ENCODE assay signal across 18 cellular contexts in the genomic region with DNA sequence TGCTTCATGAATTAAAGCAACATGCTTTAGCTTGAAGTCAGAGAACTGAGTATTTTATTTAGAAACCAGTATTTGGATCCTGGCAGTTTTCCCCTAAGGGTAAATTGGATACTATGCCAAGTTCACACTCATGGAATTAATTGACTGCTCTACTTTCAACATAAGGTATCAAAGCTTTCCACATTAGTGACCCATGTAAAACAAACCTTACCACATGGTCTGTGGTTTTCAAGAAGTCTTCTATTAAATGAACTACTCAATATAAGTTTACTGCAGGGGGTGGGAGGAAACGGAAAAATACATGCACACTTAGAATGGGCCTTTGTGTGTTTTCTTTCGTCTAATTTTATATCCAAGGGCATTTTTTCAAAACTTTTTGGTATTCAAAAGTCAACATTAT.
"Had no signal": no experiment of that assay in that cellular context is flagged by ENCODE, and none has a peak within 500 bp of the region (broad histone marks: within the 10 kb centered on the region; RNA-seq: fewer than 3 reads in every experiment).

No MANE protein-coding gene starts in this region.

- ATAC-seq: activated CD4-positive, CD25-positive, alpha-beta regulatory T cell treated with anti-CD3 and anti-CD28 coated beads, Interleukin-2, amount 50 U/mL, for 24 hours; activated CD8-positive, alpha-beta T cell treated with anti-CD3 and anti-CD28 coated beads, Interleukin-2, amount 10 ng/mL, durations not matched to agents 7 days and 5 days had no signal

- DNase-seq: activated CD4-positive, alpha-beta T cell treated with anti-CD3 and anti-CD28 coated beads for 4 hours; activated CD4-positive, alpha-beta T cell treated with anti-CD3 and anti-CD28 coated beads, Interleukin-2, amount 50 U/mL, for 4 hours; activated CD8-positive, alpha-beta memory T cell treated with anti-CD3 and anti-CD28 coated beads, Interleukin-2, amount 50 U/mL, for 48 hours; activated CD8-positive, alpha-beta T cell treated with anti-CD3 and anti-CD28 coated beads, Interleukin-2, amount 10 ng/mL, durations not matched to agents 7 days and 5 days; activated effector memory CD4-positive, alpha-beta T cell treated with Interleukin-2 at 50 U/mL for 16 hours; activated naive CD4-positive, alpha-beta T cell; activated T-cell treated with anti-CD3 and anti-CD28 coated beads, Interleukin-2, amount 50 U/mL, for 1 hour; amniotic stem cell; Kasumi-1; KBM-7; NCI-H1092; NCI-H1417; NCI-H1930; NCI-H345; NCI-H510A; NCI-H526 treated with DMSO at 0.1 percent for 48 hours; SHP77 treated with DMSO at 0.1 percent for 48 hours had no signal
